ENCODE assay signal across 1 cellular context in genomic region chr9:734831-735511, GRCh38.
A peak's percentile ranks its signal among the peaks of the same experiment; 100 is the strongest.
TF ChIP-seq lines count a peak whose summit lies in the region.

No MANE protein-coding gene starts in this region.

TF ChIP-seq in HepG2, 621 proteins besides CTCF, POLR2A, EP300 and RAD21 (continued from another document and continues in another):
- TF ChIP-seq, protein P1, sequence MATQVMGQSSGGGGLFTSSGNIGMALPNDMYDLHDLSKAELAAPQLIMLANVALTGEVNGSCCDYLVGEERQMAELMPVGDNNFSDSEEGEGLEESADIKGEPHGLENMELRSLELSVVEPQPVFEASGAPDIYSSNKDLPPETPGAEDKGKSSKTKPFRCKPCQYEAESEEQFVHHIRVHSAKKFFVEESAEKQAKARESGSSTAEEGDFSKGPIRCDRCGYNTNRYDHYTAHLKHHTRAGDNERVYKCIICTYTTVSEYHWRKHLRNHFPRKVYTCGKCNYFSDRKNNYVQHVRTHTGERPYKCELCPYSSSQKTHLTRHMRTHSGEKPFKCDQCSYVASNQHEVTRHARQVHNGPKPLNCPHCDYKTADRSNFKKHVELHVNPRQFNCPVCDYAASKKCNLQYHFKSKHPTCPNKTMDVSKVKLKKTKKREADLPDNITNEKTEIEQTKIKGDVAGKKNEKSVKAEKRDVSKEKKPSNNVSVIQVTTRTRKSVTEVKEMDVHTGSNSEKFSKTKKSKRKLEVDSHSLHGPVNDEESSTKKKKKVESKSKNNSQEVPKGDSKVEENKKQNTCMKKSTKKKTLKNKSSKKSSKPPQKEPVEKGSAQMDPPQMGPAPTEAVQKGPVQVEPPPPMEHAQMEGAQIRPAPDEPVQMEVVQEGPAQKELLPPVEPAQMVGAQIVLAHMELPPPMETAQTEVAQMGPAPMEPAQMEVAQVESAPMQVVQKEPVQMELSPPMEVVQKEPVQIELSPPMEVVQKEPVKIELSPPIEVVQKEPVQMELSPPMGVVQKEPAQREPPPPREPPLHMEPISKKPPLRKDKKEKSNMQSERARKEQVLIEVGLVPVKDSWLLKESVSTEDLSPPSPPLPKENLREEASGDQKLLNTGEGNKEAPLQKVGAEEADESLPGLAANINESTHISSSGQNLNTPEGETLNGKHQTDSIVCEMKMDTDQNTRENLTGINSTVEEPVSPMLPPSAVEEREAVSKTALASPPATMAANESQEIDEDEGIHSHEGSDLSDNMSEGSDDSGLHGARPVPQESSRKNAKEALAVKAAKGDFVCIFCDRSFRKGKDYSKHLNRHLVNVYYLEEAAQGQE (IDR thresholded peaks at IDR 0.05; ENCODE audit: borderline replicate concordance in 1 of 2, low read depth in 1 of 2, low read length in 2 of 2), result no peak
- TF ChIP-seq ZFX (CRISPR knock-in tag; IDR thresholded peaks at IDR 0.05; ENCODE audit: low read depth), result no peak
- peak; percentile 62; the same call in 1 of the 2 replicates for TF ChIP-seq POGZ (CRISPR knock-in tag; IDR thresholded peaks at IDR 0.05)
- no peak; the same call in 1 of the 2 replicates for TF ChIP-seq ZNF441 (CRISPR knock-in tag; IDR thresholded peaks at IDR 0.05; ENCODE audit: borderline replicate concordance)
- TF ChIP-seq ELF3 (CRISPR knock-in tag; IDR thresholded peaks at IDR 0.05), result peak; percentile 56; the same call in 1 of the 2 replicates
- TF ChIP-seq SUZ12 (IDR thresholded peaks at IDR 0.05; ENCODE audit: low read depth, low read length), result no peak
- TF ChIP-seq KAT7 (CRISPR knock-in tag; IDR thresholded peaks at IDR 0.05; ENCODE audit: borderline replicate concordance), result no peak
- TF ChIP-seq ZNF569 (CRISPR knock-in tag; IDR thresholded peaks at IDR 0.05; ENCODE audit: borderline replicate concordance), result no peak
- no peak for TF ChIP-seq GTF2F1 (IDR thresholded peaks at IDR 0.05; ENCODE audit: low read length)
- no peak for TF ChIP-seq TGIF2 (CRISPR knock-in tag; IDR thresholded peaks at IDR 0.05)
- TF ChIP-seq ZNF124 (CRISPR knock-in tag; IDR thresholded peaks at IDR 0.05), result no peak
- TF ChIP-seq FOXO4 (CRISPR knock-in tag; conservative IDR thresholded peaks at IDR 0.05), result no peak
- no peak for TF ChIP-seq TFDP2 (CRISPR knock-in tag; IDR thresholded peaks at IDR 0.05)
- TF ChIP-seq, protein P2, sequence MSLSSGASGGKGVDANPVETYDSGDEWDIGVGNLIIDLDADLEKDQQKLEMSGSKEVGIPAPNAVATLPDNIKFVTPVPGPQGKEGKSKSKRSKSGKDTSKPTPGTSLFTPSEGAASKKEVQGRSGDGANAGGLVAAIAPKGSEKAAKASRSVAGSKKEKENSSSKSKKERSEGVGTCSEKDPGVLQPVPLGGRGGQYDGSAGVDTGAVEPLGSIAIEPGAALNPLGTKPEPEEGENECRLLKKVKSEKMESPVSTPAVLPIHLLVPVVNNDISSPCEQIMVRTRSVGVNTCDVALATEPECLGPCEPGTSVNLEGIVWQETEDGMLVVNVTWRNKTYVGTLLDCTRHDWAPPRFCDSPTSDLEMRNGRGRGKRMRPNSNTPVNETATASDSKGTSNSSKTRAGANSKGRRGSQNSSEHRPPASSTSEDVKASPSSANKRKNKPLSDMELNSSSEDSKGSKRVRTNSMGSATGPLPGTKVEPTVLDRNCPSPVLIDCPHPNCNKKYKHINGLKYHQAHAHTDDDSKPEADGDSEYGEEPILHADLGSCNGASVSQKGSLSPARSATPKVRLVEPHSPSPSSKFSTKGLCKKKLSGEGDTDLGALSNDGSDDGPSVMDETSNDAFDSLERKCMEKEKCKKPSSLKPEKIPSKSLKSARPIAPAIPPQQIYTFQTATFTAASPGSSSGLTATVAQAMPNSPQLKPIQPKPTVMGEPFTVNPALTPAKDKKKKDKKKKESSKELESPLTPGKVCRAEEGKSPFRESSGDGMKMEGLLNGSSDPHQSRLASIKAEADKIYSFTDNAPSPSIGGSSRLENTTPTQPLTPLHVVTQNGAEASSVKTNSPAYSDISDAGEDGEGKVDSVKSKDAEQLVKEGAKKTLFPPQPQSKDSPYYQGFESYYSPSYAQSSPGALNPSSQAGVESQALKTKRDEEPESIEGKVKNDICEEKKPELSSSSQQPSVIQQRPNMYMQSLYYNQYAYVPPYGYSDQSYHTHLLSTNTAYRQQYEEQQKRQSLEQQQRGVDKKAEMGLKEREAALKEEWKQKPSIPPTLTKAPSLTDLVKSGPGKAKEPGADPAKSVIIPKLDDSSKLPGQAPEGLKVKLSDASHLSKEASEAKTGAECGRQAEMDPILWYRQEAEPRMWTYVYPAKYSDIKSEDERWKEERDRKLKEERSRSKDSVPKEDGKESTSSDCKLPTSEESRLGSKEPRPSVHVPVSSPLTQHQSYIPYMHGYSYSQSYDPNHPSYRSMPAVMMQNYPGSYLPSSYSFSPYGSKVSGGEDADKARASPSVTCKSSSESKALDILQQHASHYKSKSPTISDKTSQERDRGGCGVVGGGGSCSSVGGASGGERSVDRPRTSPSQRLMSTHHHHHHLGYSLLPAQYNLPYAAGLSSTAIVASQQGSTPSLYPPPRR (CRISPR knock-in tag; IDR thresholded peaks at IDR 0.05; ENCODE audit: borderline replicate concordance), result peak; percentile 69
- TF ChIP-seq ZNF34 (CRISPR knock-in tag; IDR thresholded peaks at IDR 0.05; ENCODE audit: borderline replicate concordance), result no peak
- TF ChIP-seq TAF1 (CRISPR knock-in tag; IDR thresholded peaks at IDR 0.05), result no peak
- peak; percentile 65; the same call in 1 of the 2 replicates for TF ChIP-seq MEF2D (CRISPR knock-in tag; IDR thresholded peaks at IDR 0.05)
- TF ChIP-seq PRMT3 (CRISPR knock-in tag; IDR thresholded peaks at IDR 0.05; ENCODE audit: borderline replicate concordance, low read depth), result no peak
- no peak for TF ChIP-seq KMT2A (CRISPR knock-in tag; IDR thresholded peaks at IDR 0.05)
- TF ChIP-seq FOXA1 (IDR thresholded peaks at IDR 0.05), result no peak
- TF ChIP-seq FOXA1 (CRISPR knock-in tag; IDR thresholded peaks at IDR 0.05), result peak; percentile 86
- TF ChIP-seq ELF1 (CRISPR knock-in tag; IDR thresholded peaks at IDR 0.05), result no peak
- no peak for TF ChIP-seq KLF12 (CRISPR knock-in tag; IDR thresholded peaks at IDR 0.05; ENCODE audit: borderline replicate concordance)
- TF ChIP-seq RELA (CRISPR knock-in tag; IDR thresholded peaks at IDR 0.05), result no peak
- TF ChIP-seq, protein P3, sequence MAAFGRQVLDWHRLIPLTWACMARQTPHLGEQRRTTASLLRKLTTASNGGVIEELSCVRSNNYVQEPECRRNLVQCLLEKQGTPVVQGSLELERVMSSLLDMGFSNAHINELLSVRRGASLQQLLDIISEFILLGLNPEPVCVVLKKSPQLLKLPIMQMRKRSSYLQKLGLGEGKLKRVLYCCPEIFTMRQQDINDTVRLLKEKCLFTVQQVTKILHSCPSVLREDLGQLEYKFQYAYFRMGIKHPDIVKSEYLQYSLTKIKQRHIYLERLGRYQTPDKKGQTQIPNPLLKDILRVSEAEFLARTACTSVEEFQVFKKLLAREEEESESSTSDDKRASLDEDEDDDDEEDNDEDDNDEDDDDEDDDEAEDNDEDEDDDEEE (CRISPR knock-in tag; IDR thresholded peaks at IDR 0.05), result no peak
- no peak for TF ChIP-seq SOX6 (IDR thresholded peaks at IDR 0.05)
- TF ChIP-seq SOX6 (CRISPR knock-in tag; IDR thresholded peaks at IDR 0.05), result peak; percentile 64
- TF ChIP-seq ZNF430 (CRISPR knock-in tag; IDR thresholded peaks at IDR 0.05), result 0 out of 2 replicates have a peak, but pooled peaks have one; percentile 23
- no peak for TF ChIP-seq SMAD3 (CRISPR knock-in tag; IDR thresholded peaks at IDR 0.05)
- no peak for TF ChIP-seq ZNF207 (IDR thresholded peaks at IDR 0.05; ENCODE audit: borderline replicate concordance)
- no peak for TF ChIP-seq ZNF513 (CRISPR knock-in tag; conservative IDR thresholded peaks at IDR 0.05)
- TF ChIP-seq ZNF460 (CRISPR knock-in tag; IDR thresholded peaks at IDR 0.05; ENCODE audit: borderline replicate concordance), result no peak
- TF ChIP-seq MYC (CRISPR knock-in tag; IDR thresholded peaks at IDR 0.05; ENCODE audit: borderline replicate concordance), result peak; percentile 45; the same call in 1 of the 2 replicates
- no peak for TF ChIP-seq GLI4 (CRISPR knock-in tag; IDR thresholded peaks at IDR 0.05; ENCODE audit: borderline replicate concordance)
- no peak for TF ChIP-seq ATF7-NPFF (CRISPR knock-in tag; IDR thresholded peaks at IDR 0.05; ENCODE audit: low read depth)
- TF ChIP-seq ZKSCAN1 (IDR thresholded peaks at IDR 0.05; ENCODE audit: low read length), result no peak
- no peak for TF ChIP-seq KDM5B (CRISPR knock-in tag; IDR thresholded peaks at IDR 0.05; ENCODE audit: borderline replicate concordance)
- TF ChIP-seq, protein P4, sequence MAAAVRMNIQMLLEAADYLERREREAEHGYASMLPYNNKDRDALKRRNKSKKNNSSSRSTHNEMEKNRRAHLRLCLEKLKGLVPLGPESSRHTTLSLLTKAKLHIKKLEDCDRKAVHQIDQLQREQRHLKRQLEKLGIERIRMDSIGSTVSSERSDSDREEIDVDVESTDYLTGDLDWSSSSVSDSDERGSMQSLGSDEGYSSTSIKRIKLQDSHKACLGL (CRISPR knock-in tag; IDR thresholded peaks at IDR 0.05), result no peak
- no peak for TF ChIP-seq ZNF660 (CRISPR knock-in tag; IDR thresholded peaks at IDR 0.05; ENCODE audit: borderline replicate concordance, low read depth)
- no peak for TF ChIP-seq ZNF558 (CRISPR knock-in tag; IDR thresholded peaks at IDR 0.05; ENCODE audit: borderline replicate concordance)
- TF ChIP-seq ZNF24 (IDR thresholded peaks at IDR 0.05), result no peak
- TF ChIP-seq ZNF317 (CRISPR knock-in tag; IDR thresholded peaks at IDR 0.05), result no peak
- no peak for TF ChIP-seq ESRRA (CRISPR knock-in tag; IDR thresholded peaks at IDR 0.05; ENCODE audit: low read depth)
- TF ChIP-seq, protein P5, sequence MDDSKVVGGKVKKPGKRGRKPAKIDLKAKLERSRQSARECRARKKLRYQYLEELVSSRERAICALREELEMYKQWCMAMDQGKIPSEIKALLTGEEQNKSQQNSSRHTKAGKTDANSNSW (CRISPR knock-in tag; IDR thresholded peaks at IDR 0.05; ENCODE audit: borderline replicate concordance), result no peak
- no peak for TF ChIP-seq KLF11 (CRISPR knock-in tag; IDR thresholded peaks at IDR 0.05)
- peak; percentile 29; the same call in 1 of the 2 replicates for TF ChIP-seq HDAC1 (CRISPR knock-in tag; IDR thresholded peaks at IDR 0.05)
- TF ChIP-seq RXRA (CRISPR knock-in tag; IDR thresholded peaks at IDR 0.05), result peak; percentile 97
- TF ChIP-seq ATF3 (CRISPR knock-in tag; IDR thresholded peaks at IDR 0.05), result no peak
- TF ChIP-seq SNAPC2 (CRISPR knock-in tag; IDR thresholded peaks at IDR 0.05), result no peak
- peak; percentile 81; the same call in 1 of the 2 replicates for TF ChIP-seq HMG20A (CRISPR knock-in tag; IDR thresholded peaks at IDR 0.05; ENCODE audit: borderline replicate concordance)
- TF ChIP-seq, protein P6, sequence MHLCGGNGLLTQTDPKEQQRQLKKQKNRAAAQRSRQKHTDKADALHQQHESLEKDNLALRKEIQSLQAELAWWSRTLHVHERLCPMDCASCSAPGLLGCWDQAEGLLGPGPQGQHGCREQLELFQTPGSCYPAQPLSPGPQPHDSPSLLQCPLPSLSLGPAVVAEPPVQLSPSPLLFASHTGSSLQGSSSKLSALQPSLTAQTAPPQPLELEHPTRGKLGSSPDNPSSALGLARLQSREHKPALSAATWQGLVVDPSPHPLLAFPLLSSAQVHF (CRISPR knock-in tag; IDR thresholded peaks at IDR 0.05), result no peak
- no peak for TF ChIP-seq PRPF4 (IDR thresholded peaks at IDR 0.05; ENCODE audit: low read depth, low read length, poor library complexity, severe bottlenecking)
- TF ChIP-seq ZNF296 (CRISPR knock-in tag; conservative IDR thresholded peaks at IDR 0.05), result no peak
- TF ChIP-seq ZNF83 (CRISPR knock-in tag; IDR thresholded peaks at IDR 0.05; ENCODE audit: borderline replicate concordance), result no peak
- TF ChIP-seq, protein P7, sequence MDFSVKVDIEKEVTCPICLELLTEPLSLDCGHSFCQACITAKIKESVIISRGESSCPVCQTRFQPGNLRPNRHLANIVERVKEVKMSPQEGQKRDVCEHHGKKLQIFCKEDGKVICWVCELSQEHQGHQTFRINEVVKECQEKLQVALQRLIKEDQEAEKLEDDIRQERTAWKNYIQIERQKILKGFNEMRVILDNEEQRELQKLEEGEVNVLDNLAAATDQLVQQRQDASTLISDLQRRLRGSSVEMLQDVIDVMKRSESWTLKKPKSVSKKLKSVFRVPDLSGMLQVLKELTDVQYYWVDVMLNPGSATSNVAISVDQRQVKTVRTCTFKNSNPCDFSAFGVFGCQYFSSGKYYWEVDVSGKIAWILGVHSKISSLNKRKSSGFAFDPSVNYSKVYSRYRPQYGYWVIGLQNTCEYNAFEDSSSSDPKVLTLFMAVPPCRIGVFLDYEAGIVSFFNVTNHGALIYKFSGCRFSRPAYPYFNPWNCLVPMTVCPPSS (IDR thresholded peaks at IDR 0.05), result no peak
- TF ChIP-seq ZSCAN21 (CRISPR knock-in tag; IDR thresholded peaks at IDR 0.05; ENCODE audit: borderline replicate concordance), result no peak
